8 cellular contexts compared by ENCODE assay signal in genomic region chr1:189859385-189859977, GRCh38.
DNase-seq lines count a peak whose midpoint lies in the region; ATAC-seq, FAIRE-seq and TF ChIP-seq lines count a peak whose summit lies in the region.

No MANE protein-coding gene starts in this region.

- H3K4me3 ChIP-seq in bronchial epithelial cell (ENCODE audit: low read depth, low read length) (no peak overlapping the region), right atrium auricular region (no peak overlapping the region)

- H3K27me3 ChIP-seq in bronchial epithelial cell (ENCODE audit: control insufficient read depth, insufficient read depth, low read length) (no peaks in the 10 kb centered on the region), right atrium auricular region (no peaks in the 10 kb centered on the region)

- H3K36me3 ChIP-seq in bronchial epithelial cell (ENCODE audit: control insufficient read depth, insufficient read depth, low read length), result no peaks in the 10 kb centered on the region
- no peaks in the 10 kb centered on the region for H3K36me3 ChIP-seq in right atrium auricular region

- DNase-seq in CD1c-positive myeloid dendritic cell (ENCODE audit: extremely low spot score) (peak; percentile 11), KG1 (lab: John Stamatoyannopoulos, UW) (peak; percentile 8), bronchial epithelial cell (ENCODE audit: low read depth) (no peak), globus pallidus (ENCODE audit: low spot score) (no peak), epidermal melanocyte (ENCODE audit: insufficient read length, low spot score) (no peak), right atrium auricular region (ENCODE audit: low spot score) (no peak)
- DNase-seq in stimulated activated CD4-positive, alpha-beta T cell treated with anti-CD3 and anti-CD28 coated beads, Interleukin-2, amount 100 ng/mL, for 24 hours, result peak; percentile 19 to 28

- peaks cover 0 to 20% of the 10 kb centered on the region in 2 donors for H3K9me3 ChIP-seq in right atrium auricular region

- ATAC-seq in GM18909 (IDR thresholded peaks at IDR 0.05; ENCODE audit: poor library complexity, unreplicated experiment), result peak; percentile 68

- H3K4me1 ChIP-seq in right atrium auricular region, result no peaks in the 10 kb centered on the region

- peak; percentile 44 for TF ChIP-seq CTCF in bronchial epithelial cell (IDR thresholded peaks at IDR 0.05; ENCODE audit: insufficient read depth, low read length, severe bottlenecking)
- peak in 1 of 2 donors; percentile 43 for TF ChIP-seq CTCF in right atrium auricular region (IDR thresholded peaks at IDR 0.05)

- H3K27ac ChIP-seq in right atrium auricular region, result no peak overlapping the region

- no peak for FAIRE-seq in bronchial epithelial cell (lab: Jason Lieb, UNC)

Comparison
In these comparisons a context has a peak if more than half of its experiments do, and no peak if none do; other contexts are left out.
1. DNase-seq: peak in CD1c-positive myeloid dendritic cell (single experiment), KG1 (single experiment) and stimulated activated CD4-positive, alpha-beta T cell treated with anti-CD3 and anti-CD28 coated beads, Interleukin-2, amount 100 ng/mL, for 24 hours (2 of 2); none in bronchial epithelial cell (single experiment), globus pallidus (single experiment), epidermal melanocyte (single experiment) and right atrium auricular region (single experiment).